In genomic region chr14:65783576-65783975, GRCh38 we compare ENCODE assay signal across 24 cellular contexts.
"Had no signal": no experiment of that assay in that cellular context is flagged by ENCODE, and none has a peak within 500 bp of the region (broad histone marks: within the 10 kb centered on the region; RNA-seq: fewer than 3 reads in every experiment).

No MANE protein-coding gene starts in this region.

- H3K4me1 Mint-ChIP-seq: activated naive CD8-positive, alpha-beta T cell treated with anti-CD3 and anti-CD28 coated beads, Interleukin-2, amount 10 ng/mL, durations not matched to agents 7 days and 5 days; stimulated activated memory B cell treated with anti-CD40 and anti-IgM and Interleukin-4, amounts not matched to agents 10 μg/mL and 1 μg/mL and 100 μg/mL, for 72 hours had no signal

- ATAC-seq: body of pancreas; left lung; naive thymus-derived CD8-positive, alpha-beta T cell; sciatic nerve; stimulated activated memory B cell treated with anti-CD40 and anti-IgM and Interleukin-4, amounts not matched to agents 10 μg/mL and 1 μg/mL and 100 μg/mL, for 72 hours; WTC11 had no signal

- H3K27ac ChIP-seq: body of pancreas, esophagus squamous epithelium, left lung, stomach, suprapubic skin, tibial nerve, uterus had no signal

- H3K27ac Mint-ChIP-seq: activated naive CD8-positive, alpha-beta T cell treated with anti-CD3 and anti-CD28 coated beads, Interleukin-2, amount 10 ng/mL, durations not matched to agents 7 days and 5 days; stimulated activated memory B cell treated with anti-CD40 and anti-IgM and Interleukin-4, amounts not matched to agents 10 μg/mL and 1 μg/mL and 100 μg/mL, for 72 hours; WTC11 had no signal

- H3K9me3 Mint-ChIP-seq: activated naive CD8-positive, alpha-beta T cell treated with anti-CD3 and anti-CD28 coated beads, Interleukin-2, amount 10 ng/mL, durations not matched to agents 7 days and 5 days; naive thymus-derived CD8-positive, alpha-beta T cell; stimulated activated memory B cell treated with anti-CD40 and anti-IgM and Interleukin-4, amounts not matched to agents 10 μg/mL and 1 μg/mL and 100 μg/mL, for 72 hours had no signal

- H3K4me2 ChIP-seq: smooth muscle cell had no signal

- H3K4me3 Mint-ChIP-seq: activated naive CD8-positive, alpha-beta T cell treated with anti-CD3 and anti-CD28 coated beads, Interleukin-2, amount 10 ng/mL, durations not matched to agents 7 days and 5 days; naive thymus-derived CD8-positive, alpha-beta T cell; stimulated activated memory B cell treated with anti-CD40 and anti-IgM and Interleukin-4, amounts not matched to agents 10 μg/mL and 1 μg/mL and 100 μg/mL, for 72 hours; WTC11 had no signal

- H3K9me3 ChIP-seq: body of pancreas, esophagus squamous epithelium, left lung, stomach, suprapubic skin, tibial nerve, uterus had no signal

- FAIRE-seq: colon, kidney had no signal

- H3K4me3 ChIP-seq: body of pancreas, dorsolateral prefrontal cortex, esophagus squamous epithelium, left lung, lung, smooth muscle cell, stomach, suprapubic skin, tibial nerve, uterus had no signal

- H3K27me3 Mint-ChIP-seq: stimulated activated memory B cell treated with anti-CD40 and anti-IgM and Interleukin-4, amounts not matched to agents 10 μg/mL and 1 μg/mL and 100 μg/mL, for 72 hours had no signal

- DNase-seq: activated CD4-positive, alpha-beta T cell treated with anti-CD3 and anti-CD28 coated beads for 4 hours; activated CD4-positive, alpha-beta T cell treated with anti-CD3 and anti-CD28 coated beads, Interleukin-2, amount 50 U/mL, for 48 hours; activated naive CD4-positive, alpha-beta T cell treated with Interleukin-2 at 50 U/mL for 16 hours; activated naive CD8-positive, alpha-beta T cell treated with anti-CD3 and anti-CD28 coated beads, Interleukin-2, amount 10 ng/mL, durations not matched to agents 7 days and 5 days; activated T-cell treated with anti-CD3 and anti-CD28 coated beads, Interleukin-2, amount 50 U/mL, for 48 hours; amygdala; body of pancreas; esophagus squamous epithelium; kidney; left lung; naive thymus-derived CD8-positive, alpha-beta T cell; stimulated activated CD4-positive, alpha-beta T cell treated with anti-CD3 and anti-CD28 coated beads, Interleukin-15, amount 100 ng/mL, for 24 hours; stomach; T-helper 9 cell; uterus had no signal

- H3K36me3 ChIP-seq: esophagus squamous epithelium, left lung, stomach, suprapubic skin, tibial nerve, uterus had no signal

- H3K4me1 ChIP-seq: body of pancreas, esophagus squamous epithelium, left lung, stomach, suprapubic skin, tibial nerve, uterus had no signal

- H3K36me3 Mint-ChIP-seq: activated naive CD8-positive, alpha-beta T cell treated with anti-CD3 and anti-CD28 coated beads, Interleukin-2, amount 10 ng/mL, durations not matched to agents 7 days and 5 days; naive thymus-derived CD8-positive, alpha-beta T cell; stimulated activated memory B cell treated with anti-CD40 and anti-IgM and Interleukin-4, amounts not matched to agents 10 μg/mL and 1 μg/mL and 100 μg/mL, for 72 hours; WTC11 had no signal

- H3K27me3 ChIP-seq: body of pancreas, dorsolateral prefrontal cortex, left lung, stomach, suprapubic skin, tibial nerve, uterus had no signal
